In the genomic region with DNA sequence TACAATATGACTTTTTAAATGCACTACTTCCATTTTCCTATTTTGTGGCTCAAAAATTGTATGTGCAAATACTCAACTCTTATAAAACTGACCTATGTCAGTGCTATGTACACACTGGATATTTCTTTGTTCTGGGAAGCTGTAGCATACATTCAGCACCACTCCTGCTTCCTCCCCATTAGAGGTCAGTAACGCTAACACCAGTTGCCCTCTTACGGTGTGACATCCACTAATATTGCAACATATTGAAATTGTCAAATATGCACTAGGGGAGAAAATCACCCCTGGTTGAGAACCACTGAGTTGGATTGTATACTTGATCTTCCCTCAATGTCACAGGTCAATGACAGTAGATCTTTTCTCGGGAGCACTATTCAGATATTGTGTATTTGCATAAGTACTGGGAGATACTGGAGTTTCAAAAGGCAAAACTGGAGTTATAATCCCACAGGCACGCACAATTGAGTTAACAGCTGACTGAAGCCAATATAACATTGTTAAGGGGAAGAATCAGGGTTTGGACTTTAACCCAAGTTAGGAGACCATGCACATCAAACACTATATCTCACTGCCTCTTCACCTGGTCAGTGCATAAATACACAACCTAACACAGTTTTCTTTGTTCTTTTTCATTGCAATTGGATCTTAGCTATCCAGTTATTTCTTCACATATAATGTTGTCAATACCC, we compare ENCODE assay signal across 17 cellular contexts.
DNase-seq lines count a peak whose midpoint lies in the region; ATAC-seq and TF ChIP-seq lines count a peak whose summit lies in the region.
"Had no signal": no experiment of that assay in that cellular context is flagged by ENCODE, and none has a peak within 500 bp of the region (broad histone marks: within the 10 kb centered on the region; RNA-seq: fewer than 3 reads in every experiment).

No MANE protein-coding gene starts in this region.

- peaks cover 14% of the 10 kb centered on the region; the same call in 1 of the 2 replicates for H3K4me1 ChIP-seq in Caco-2
- H3K4me1 ChIP-seq in BE2C: no peaks in the 10 kb centered on the region

- H3K4me3 ChIP-seq in Caco-2 (ENCODE audit: low read depth, low read length) (no peak overlapping the region), BE2C (ENCODE audit: low read depth, low read length) (no peak overlapping the region)
- H3K4me3 ChIP-seq: BLaER1 treated with 17β-estradiol and CSF1 and Interleukin-3, amounts not matched to agents 10 nM and 100 nM; GM12878 had no signal

- intact Hi-C loops in Caco-2 (cut with micrococcal nuclease; ENCODE audit: unreplicated experiment) (loop anchor here (1.0 to 5.0 kb wide), 3 partner anchors 121 to 796 kb away; no protein-coding TSS in a partner anchor), left colon (cut with DNase I, micrococcal nuclease) (no loop called here)

- CTCF ChIA-PET in Caco-2 (lab: Charles Lee): no interaction called here

- peak overlapping the region; percentile 39 for H3K4me3 Mint-ChIP-seq in Caco-2 (ENCODE audit: unreplicated experiment)
- H3K4me3 Mint-ChIP-seq: CD8-positive, alpha-beta T cell; H9; IgD-negative memory B cell had no signal

- POLR2A ChIA-PET in Caco-2 (lab: Charles Lee): no interaction called here

- H3K9me3 ChIP-seq in Caco-2 (no peaks in the 10 kb centered on the region), BE2C (no peaks in the 10 kb centered on the region)

- DNase-seq in Caco-2 (peak in 1 of 2 experiments; percentile 47), DMS53 treated with DMSO at 0.1 percent for 48 hours (lab: John Stamatoyannopoulos, UW; ENCODE audit: unreplicated experiment) (peak; percentile 12), NCI-H69 (lab: John Stamatoyannopoulos, UW) (peak; percentile 6), left colon (no peak), ecto neural progenitor cell (ENCODE audit: low spot score) (no peak), amygdala (lab: John Stamatoyannopoulos, UW) (no peak), BE2C (no peak)
- DNase-seq: 8988T; CD8-positive, alpha-beta T cell; DMS153; DND-41; EL; GOT3; H9 had no signal

- TF ChIP-seq CTCF in Caco-2 (IDR thresholded peaks at IDR 0.05; ENCODE audit: insufficient read depth in 1 of 2, low read depth in 1 of 2, low read length in 1 of 2, severe bottlenecking in 1 of 2, unreplicated experiment in 1 of 2) (no peak), BE2C (IDR thresholded peaks at IDR 0.05; ENCODE audit: low read depth, low read length) (no peak)

- H3K36me3 ChIP-seq in Caco-2 (ENCODE audit: control insufficient read depth, insufficient read depth, low read length): no peaks in the 10 kb centered on the region
- H3K36me3 ChIP-seq in BE2C: no peaks in the 10 kb centered on the region
- H3K36me3 ChIP-seq: BLaER1 treated with 17β-estradiol and CSF1 and Interleukin-3, amounts not matched to agents 10 nM and 100 nM had no signal

- ATAC-seq in left colon: peak; percentile 49
- ATAC-seq: CD8-positive, alpha-beta T cell; GM12878 had no signal

- no peaks in the 10 kb centered on the region for H3K27me3 Mint-ChIP-seq in Caco-2 (ENCODE audit: insufficient read depth, unreplicated experiment)
- H3K27me3 Mint-ChIP-seq: IgD-negative memory B cell had no signal

- H3K27me3 ChIP-seq in Caco-2 (replicated peaks; ENCODE audit: control insufficient read depth, insufficient read depth, low read length) (no peaks in the 10 kb centered on the region), BE2C (no peaks in the 10 kb centered on the region)
- H3K27me3 ChIP-seq: BLaER1 treated with 17β-estradiol and CSF1 and Interleukin-3, amounts not matched to agents 10 nM and 100 nM had no signal

- H3K9me3 Mint-ChIP-seq in Caco-2 (ENCODE audit: unreplicated experiment): no peaks in the 10 kb centered on the region
- H3K9me3 Mint-ChIP-seq: H9 had no signal

- peak overlapping the region; percentile 57 for H3K27ac Mint-ChIP-seq in Caco-2 (ENCODE audit: unreplicated experiment)
- H3K27ac Mint-ChIP-seq: CD8-positive, alpha-beta T cell; H9; IgD-negative memory B cell had no signal

- no TSS peak for BruUV-seq in Caco-2 (replicated peaks; lab: Mats Ljungman, UMichigan)

- H3K36me3 Mint-ChIP-seq in Caco-2 (ENCODE audit: insufficient read depth, unreplicated experiment): no peaks in the 10 kb centered on the region
- H3K36me3 Mint-ChIP-seq: CD8-positive, alpha-beta T cell; IgD-negative memory B cell had no signal

- H3K4me1 Mint-ChIP-seq in Caco-2 (ENCODE audit: low read depth, unreplicated experiment): peaks cover 10% of the 10 kb centered on the region
- H3K4me1 Mint-ChIP-seq: H9, IgD-negative memory B cell had no signal

Comparison
In these comparisons a context has a peak if more than half of its experiments do, and no peak if none do; other contexts are left out.
1. DNase-seq: peak in DMS53 treated with DMSO at 0.1 percent for 48 hours (single experiment) and NCI-H69 (single experiment); none in left colon (0 of 2), ecto neural progenitor cell (single experiment), amygdala (0 of 56) and BE2C (single experiment).